In genomic region chr3:54313418-54313817, GRCh38 we compare ENCODE assay signal across 19 cellular contexts.
A peak's percentile ranks its signal among the peaks of the same experiment; 100 is the strongest.
DNase-seq lines count a peak whose midpoint lies in the region; ATAC-seq and TF ChIP-seq lines count a peak whose summit lies in the region.
"Had no signal": no experiment of that assay in that cellular context is flagged by ENCODE, and none has a peak within 500 bp of the region (broad histone marks: within the 10 kb centered on the region; RNA-seq: fewer than 3 reads in every experiment).

No MANE protein-coding gene starts in this region.

- no peaks in the 10 kb centered on the region for H3F3A ChIP-seq in PC-3 (ENCODE audit: low read length, unreplicated experiment)

- no peaks in the 10 kb centered on the region for H3K79me2 ChIP-seq in PC-3 (ENCODE audit: low read length)

- peaks cover 0 to 5% (median 0%) of the 10 kb centered on the region in 8 donors for H3K9me3 Mint-ChIP-seq in CD4-positive, alpha-beta memory T cell
- no peaks in the 10 kb centered on the region for H3K9me3 Mint-ChIP-seq in activated naive CD4-positive, alpha-beta T cell treated with anti-CD3 and anti-CD28 coated beads for 36 hours
- H3K9me3 Mint-ChIP-seq: CD8-positive, alpha-beta T cell had no signal

- no peak overlapping the region for H3K4ac ChIP-seq in neuronal stem cell (ENCODE audit: low read length)

- H3K4me1 ChIP-seq in BLaER1 (peaks cover 67% of the 10 kb centered on the region), neuronal stem cell (ENCODE audit: control insufficient read depth in 2 of 2, insufficient read depth in 1 of 2, low read depth in 1 of 2, low read length in 2 of 2) (peaks cover 0 to 4% of the 10 kb centered on the region in 2 donors), PC-3 (ENCODE audit: insufficient read depth, low read length) (no peaks in the 10 kb centered on the region)
- no peaks in the 10 kb centered on the region for H3K4me1 ChIP-seq in CD4-positive, alpha-beta memory T cell (ENCODE audit: insufficient read depth, low read length)
- H3K4me1 ChIP-seq: A549, Caco-2 had no signal

- H3K4me3 ChIP-seq in BLaER1, result no peak overlapping the region
- no peak overlapping the region for H3K4me3 ChIP-seq in neuronal stem cell (ENCODE audit: low read length in 2 of 2)
- no peak overlapping the region for H3K4me3 ChIP-seq in CD4-positive, alpha-beta memory T cell (ENCODE audit: low read length in 2 of 2)
- H3K4me3 ChIP-seq in PC-3 (ENCODE audit: low read length), result no peak overlapping the region
- H3K4me3 ChIP-seq: A549 had no signal

- H3K27ac Mint-ChIP-seq in CD4-positive, alpha-beta memory T cell, result no peak overlapping the region
- no peak overlapping the region for H3K27ac Mint-ChIP-seq in activated naive CD4-positive, alpha-beta T cell treated with anti-CD3 and anti-CD28 coated beads for 36 hours
- H3K27ac Mint-ChIP-seq: B cell; CD14-positive monocyte; CD4-positive, CD25-positive, alpha-beta regulatory T cell; CD8-positive, alpha-beta T cell had no signal

- DNase-seq in kidney tubule cell (ENCODE audit: low spot score) (peak; percentile 55), neuronal stem cell (ENCODE audit: low spot score) (no peak), PC-3 (no peak)
- DNase-seq in CD4-positive, alpha-beta memory T cell, result no peak
- no peak for DNase-seq in activated naive CD4-positive, alpha-beta T cell treated with anti-CD3 and anti-CD28 coated beads for 36 hours
- DNase-seq: AML-193; C1 segment of cervical spinal cord; Caco-2; Calu3; CD4-positive, CD25-positive, alpha-beta regulatory T cell; CD8-positive, alpha-beta T cell; DMS79 treated with DMSO at 0.1 percent for 48 hours; GF-D8 had no signal

- POLR2A ChIA-PET in CD4-positive, alpha-beta memory T cell (lab: Charles Lee; ENCODE audit: partially characterized antibody), result no interaction called here
- POLR2A ChIA-PET in PC-3 (lab: Charles Lee; ENCODE audit: unreplicated experiment), result no interaction called here

- H3K9me3 ChIP-seq in BLaER1 (no peaks in the 10 kb centered on the region), neuronal stem cell (replicated peaks in 1 of 2; ENCODE audit: control insufficient read depth in 2 of 2, insufficient read depth in 1 of 2, low read depth in 1 of 2, low read length in 2 of 2) (peaks cover 0 to 2% of the 10 kb centered on the region in 2 donors), PC-3 (ENCODE audit: low read length) (no peaks in the 10 kb centered on the region)
- H3K9me3 ChIP-seq in CD4-positive, alpha-beta memory T cell (ENCODE audit: control insufficient read depth in 1 of 2, low read length in 2 of 2), result no peaks in the 10 kb centered on the region
- H3K9me3 ChIP-seq: A549, Caco-2 had no signal

- no peaks in the 10 kb centered on the region for H3K9me2 ChIP-seq in PC-3 (replicated peaks; ENCODE audit: low read length)

- no peak overlapping the region for H2BK15ac ChIP-seq in neuronal stem cell (ENCODE audit: low read length)

- H3K4me2 ChIP-seq in BLaER1, result peak overlapping the region; percentile 27; the same call in 1 of the 2 replicates
- no peak overlapping the region for H3K4me2 ChIP-seq in neuronal stem cell (ENCODE audit: insufficient read depth, low read length, poor library complexity, severe bottlenecking)
- no peak overlapping the region for H3K4me2 ChIP-seq in PC-3 (ENCODE audit: low read length)
- H3K4me2 ChIP-seq: A549 had no signal

- H2AFZ ChIP-seq in neuronal stem cell (ENCODE audit: low read length) (no peak overlapping the region), PC-3 (ENCODE audit: low read length) (no peak overlapping the region)

- no peak for TF ChIP-seq CTCF in PC-3 (conservative IDR thresholded peaks at IDR 0.05; ENCODE audit: low read depth, low read length)

- H3K36me3 Mint-ChIP-seq in CD4-positive, alpha-beta memory T cell, result no peaks in the 10 kb centered on the region
- no peaks in the 10 kb centered on the region for H3K36me3 Mint-ChIP-seq in activated naive CD4-positive, alpha-beta T cell treated with anti-CD3 and anti-CD28 coated beads for 36 hours (ENCODE audit: low read depth)
- H3K36me3 Mint-ChIP-seq: CD14-positive monocyte; CD4-positive, CD25-positive, alpha-beta regulatory T cell; CD8-positive, alpha-beta T cell had no signal

- no peak overlapping the region for H4K91ac ChIP-seq in neuronal stem cell (ENCODE audit: low read depth, low read length, poor library complexity)

- no peak overlapping the region for H3K4me3 Mint-ChIP-seq in CD4-positive, alpha-beta memory T cell
- no peak overlapping the region for H3K4me3 Mint-ChIP-seq in activated naive CD4-positive, alpha-beta T cell treated with anti-CD3 and anti-CD28 coated beads for 36 hours
- H3K4me3 Mint-ChIP-seq: B cell; CD14-positive monocyte; CD4-positive, CD25-positive, alpha-beta regulatory T cell; CD8-positive, alpha-beta T cell had no signal

- CTCF ChIA-PET in CD4-positive, alpha-beta memory T cell (lab: Charles Lee; ENCODE audit: partially characterized antibody), result no interaction called here
- CTCF ChIA-PET in activated naive CD4-positive, alpha-beta T cell treated with anti-CD3 and anti-CD28 coated beads for 36 hours (lab: Charles Lee), result no interaction called here
- CTCF ChIA-PET in PC-3 (lab: Charles Lee), result no interaction called here

- no peak overlapping the region for H2BK5ac ChIP-seq in neuronal stem cell (ENCODE audit: low read length)

- H3K27me3 ChIP-seq in BLaER1 (no peaks in the 10 kb centered on the region), neuronal stem cell (ENCODE audit: control insufficient read depth in 3 of 3, insufficient read depth in 3 of 3, low read depth in 1 of 3, low read length in 3 of 3) (no peaks in the 10 kb centered on the region), PC-3 (ENCODE audit: low read length) (no peaks in the 10 kb centered on the region; the same call in 1 of the 2 replicates)
- no peaks in the 10 kb centered on the region for H3K27me3 ChIP-seq in CD4-positive, alpha-beta memory T cell (ENCODE audit: insufficient read depth, low read length)

- no peak for ATAC-seq in PC-3
- ATAC-seq: A549; CD8-positive, alpha-beta T cell had no signal

- no peaks in the 10 kb centered on the region for H4K20me1 ChIP-seq in BLaER1
- H4K20me1 ChIP-seq in PC-3 (ENCODE audit: low read length), result no peaks in the 10 kb centered on the region

- no peaks in the 10 kb centered on the region for H3K36me3 ChIP-seq in BLaER1
- H3K36me3 ChIP-seq in neuronal stem cell (replicated peaks in 1 of 2; ENCODE audit: control insufficient read depth in 2 of 2, insufficient read depth in 2 of 2, low read length in 2 of 2), result no peaks in the 10 kb centered on the region
- no peaks in the 10 kb centered on the region for H3K36me3 ChIP-seq in CD4-positive, alpha-beta memory T cell (ENCODE audit: insufficient read depth, low read length)
- H3K36me3 ChIP-seq in PC-3 (ENCODE audit: low read depth, low read length), result no peaks in the 10 kb centered on the region

- no CpG with 5 or more reads among the region's 5 CpGs for WGBS in neuronal stem cell (ENCODE audit: extremely low coverage in 2 of 2, insufficient read length in 2 of 2, insufficient replicate concordance in 1 of 2), 2 donors

- H2BK120ac ChIP-seq in neuronal stem cell (ENCODE audit: low read depth, low read length), result no peak overlapping the region

- H3K9ac ChIP-seq in BLaER1, result no peak overlapping the region
- no peak overlapping the region for H3K9ac ChIP-seq in neuronal stem cell (ENCODE audit: low read depth, low read length, poor library complexity)
- H3K9ac ChIP-seq in PC-3 (ENCODE audit: low read length), result no peak overlapping the region

- no peak overlapping the region for H2BK12ac ChIP-seq in neuronal stem cell (ENCODE audit: low read length)

- no peak overlapping the region for H4K8ac ChIP-seq in neuronal stem cell (ENCODE audit: low read depth, low read length)

- H2AK5ac ChIP-seq in neuronal stem cell (ENCODE audit: low read depth, low read length), result peak overlapping the region; percentile 53

- no TSS peak for BruUV-seq in PC-3 (replicated peaks; lab: Mats Ljungman, UMichigan)

- no peak overlapping the region for H3K14ac ChIP-seq in neuronal stem cell (ENCODE audit: low read length)

- intact Hi-C loops in CD4-positive, alpha-beta memory T cell (cut with micrococcal nuclease), result no loop called here
- intact Hi-C loops in activated naive CD4-positive, alpha-beta T cell treated with anti-CD3 and anti-CD28 coated beads for 36 hours (cut with micrococcal nuclease), result no loop called here
- intact Hi-C loops in PC-3 (cut with micrococcal nuclease), result no loop called here

- no peaks in the 10 kb centered on the region for H3K4me1 Mint-ChIP-seq in CD4-positive, alpha-beta memory T cell
- no peaks in the 10 kb centered on the region for H3K4me1 Mint-ChIP-seq in activated naive CD4-positive, alpha-beta T cell treated with anti-CD3 and anti-CD28 coated beads for 36 hours (ENCODE audit: low read depth)
- H3K4me1 Mint-ChIP-seq: B cell, CD14-positive monocyte had no signal

- H3K27ac ChIP-seq in BLaER1, result no peak overlapping the region
- H3K27ac ChIP-seq in angular gyrus (ENCODE audit: low read depth, low read length), result peak overlapping the region; percentile 62
- H3K27ac ChIP-seq in neuronal stem cell (replicated peaks; ENCODE audit: low read length), result no peak overlapping the region
- H3K27ac ChIP-seq in CD4-positive, alpha-beta memory T cell (ENCODE audit: low read depth, low read length), result no peak overlapping the region
- no peak overlapping the region for H3K27ac ChIP-seq in PC-3 (ENCODE audit: low read length)
- H3K27ac ChIP-seq: 22Rv1, A549 had no signal

- H3K18ac ChIP-seq in neuronal stem cell (ENCODE audit: low read length), result no peak overlapping the region

- no peaks in the 10 kb centered on the region for H3K27me3 Mint-ChIP-seq in CD4-positive, alpha-beta memory T cell
- peaks cover 2% of the 10 kb centered on the region for H3K27me3 Mint-ChIP-seq in activated naive CD4-positive, alpha-beta T cell treated with anti-CD3 and anti-CD28 coated beads for 36 hours (ENCODE audit: low read depth)
- H3K27me3 Mint-ChIP-seq: CD4-positive, CD25-positive, alpha-beta regulatory T cell had no signal

- H3K23ac ChIP-seq in neuronal stem cell (ENCODE audit: low read depth, low read length, poor library complexity), result no peak overlapping the region

- H3K79me1 ChIP-seq in neuronal stem cell (ENCODE audit: low read depth, low read length), result no peaks in the 10 kb centered on the region
